ENCODE assay signal across 11 cellular contexts in genomic region chr17:30000001-30000754, GRCh38. TPM values are rescaled to one million over a fixed set of nuclear protein-coding genes. Genes with fewer than 3 reads are reported as not detected.
A peak's percentile ranks its signal among the peaks of the same experiment; 100 is the strongest.
DNase-seq lines count a peak whose midpoint lies in the region; ATAC-seq and TF ChIP-seq lines count a peak whose summit lies in the region.
"Had no signal": no experiment of that assay in that cellular context is flagged by ENCODE, and none has a peak within 500 bp of the region (broad histone marks: within the 10 kb centered on the region; RNA-seq: fewer than 3 reads in every experiment).

No MANE protein-coding gene starts in this region.

- no peaks in the 10 kb centered on the region for H3K9me2 ChIP-seq in PC-3 (replicated peaks; ENCODE audit: low read length)

- H3K27ac ChIP-seq in cardiac muscle cell = no peak overlapping the region
- H3K27ac ChIP-seq in heart right ventricle = no peak overlapping the region
- H3K27ac ChIP-seq in PC-3 (ENCODE audit: low read length) = no peak overlapping the region
- no peak overlapping the region for H3K27ac ChIP-seq in upper lobe of right lung
- H3K27ac ChIP-seq: uterus had no signal

- DNase-seq in cardiac muscle cell (ENCODE audit: low read depth in 1 of 2, low spot score in 1 of 2) (no peak), heart right ventricle (no peak), PC-3 (peak; percentile 20), fibroblast of gingiva (ENCODE audit: low read depth) (peak; percentile 22), upper lobe of right lung (no peak), GM13977 (ENCODE audit: low spot score) (no peak), NCI-H2029 treated with DMSO at 0.1 percent for 48 hours (lab: John Stamatoyannopoulos, UW) (no peak)
- DNase-seq: KG1, SHP77, uterus had no signal

- peak overlapping the region; percentile 69 for H3K4me2 ChIP-seq in PC-3 (ENCODE audit: low read length)

- intact Hi-C loops in heart right ventricle (cut with DNase I) = loop anchor here in 2 of 10 donors (10.0 kb wide), 2 partner anchors 65 to 195 kb away; partner anchors contain the start of gene SSH2 (in 1 of the 2)
- intact Hi-C loops in PC-3 (cut with micrococcal nuclease) = loop anchor here (5.0 kb wide), 1 partner anchor 68 kb away; the partner anchor contains the start of gene SSH2
- intact Hi-C loops in upper lobe of right lung (cut with DNase I) = no loop called here

- H3K79me2 ChIP-seq in PC-3 (ENCODE audit: low read length) = no peaks in the 10 kb centered on the region

- CTCF ChIA-PET in PC-3 (lab: Charles Lee) = no interaction called here

- H3K27me3 ChIP-seq in cardiac muscle cell (no peaks in the 10 kb centered on the region), heart right ventricle (no peaks in the 10 kb centered on the region), PC-3 (ENCODE audit: low read length) (no peaks in the 10 kb centered on the region), upper lobe of right lung (no peaks in the 10 kb centered on the region)
- H3K27me3 ChIP-seq: uterus had no signal

- H4K20me1 ChIP-seq in PC-3 (ENCODE audit: low read length) = no peaks in the 10 kb centered on the region

- H3K4me1 ChIP-seq in cardiac muscle cell (ENCODE audit: low read depth) = peaks cover 7% of the 10 kb centered on the region
- no peaks in the 10 kb centered on the region for H3K4me1 ChIP-seq in heart right ventricle
- peaks cover 13% of the 10 kb centered on the region for H3K4me1 ChIP-seq in PC-3 (ENCODE audit: insufficient read depth, low read length)
- H3K4me1 ChIP-seq in upper lobe of right lung = no peaks in the 10 kb centered on the region
- H3K4me1 ChIP-seq: uterus had no signal

- no peaks in the 10 kb centered on the region for H3F3A ChIP-seq in PC-3 (ENCODE audit: low read length, unreplicated experiment)

- H3K36me3 ChIP-seq in cardiac muscle cell (no peaks in the 10 kb centered on the region), heart right ventricle (no peaks in the 10 kb centered on the region), PC-3 (ENCODE audit: low read depth, low read length) (no peaks in the 10 kb centered on the region), upper lobe of right lung (no peaks in the 10 kb centered on the region)
- H3K36me3 ChIP-seq: uterus had no signal

- H3K4me3 ChIP-seq in cardiac muscle cell (no peak overlapping the region), heart right ventricle (no peak overlapping the region), PC-3 (ENCODE audit: low read length) (no peak overlapping the region), upper lobe of right lung (no peak overlapping the region)
- H3K4me3 ChIP-seq: uterus had no signal

- H2AFZ ChIP-seq in PC-3 (ENCODE audit: low read length) = no peak overlapping the region

- H3K9ac ChIP-seq in PC-3 (ENCODE audit: low read length) = no peak overlapping the region

- 68 to 75% methylated on average over 3 of the region's 3 CpGs for WGBS in heart right ventricle, 2 donors

- no peak for ATAC-seq in heart right ventricle
- ATAC-seq in PC-3 = peak; percentile 51
- no peak for ATAC-seq in upper lobe of right lung
- ATAC-seq in HG03196 (IDR thresholded peaks at IDR 0.05; ENCODE audit: unreplicated experiment) = no peak

- no TSS peak for BruUV-seq in PC-3 (replicated peaks; lab: Mats Ljungman, UMichigan)

- peak; percentile 6 for TF ChIP-seq CTCF in cardiac muscle cell (IDR thresholded peaks at IDR 0.05; ENCODE audit: low read depth, low read length)
- TF ChIP-seq CTCF in heart right ventricle (IDR thresholded peaks at IDR 0.05) = peak in 1 of 9 donors; percentile 6
- peak; percentile 37 for TF ChIP-seq CTCF in PC-3 (conservative IDR thresholded peaks at IDR 0.05; ENCODE audit: low read depth, low read length)
- TF ChIP-seq CTCF in upper lobe of right lung (IDR thresholded peaks at IDR 0.05) = peak; percentile 8
- no peak for TF ChIP-seq CTCF in GM13977 (IDR thresholded peaks at IDR 0.05; ENCODE audit: extremely low read depth, insufficient read depth, missing control alignments)

- in situ Hi-C loops in GM13977 (cut with MboI; ENCODE audit: low pct_unique_long_range_greater_than_20kb, low sequenced_read_pairs, unreplicated experiment) = no loop called here

- POLR2A ChIA-PET in PC-3 (lab: Charles Lee; ENCODE audit: unreplicated experiment) = no interaction called here

- H3K9me3 ChIP-seq in cardiac muscle cell (ENCODE audit: low read depth) (no peaks in the 10 kb centered on the region), heart right ventricle (no peaks in the 10 kb centered on the region), PC-3 (ENCODE audit: low read length) (no peaks in the 10 kb centered on the region), upper lobe of right lung (no peaks in the 10 kb centered on the region)
- H3K9me3 ChIP-seq: uterus had no signal

RNA-seq across cellular contexts. Expression of gene EFCAB5, which starts 58.7 kb away (rescaled TPM):
- total RNA-seq in cardiac muscle cell = 0.12 and 0.88 TPM in 2 replicates
- 1.2 and 1.5 TPM in 2 replicates for polyA plus RNA-seq in cardiac muscle cell
- total RNA-seq in heart right ventricle = under 1 TPM in 2 of 10 donors, not detected in 8; 0.23 to 0.52 TPM
- under 1 TPM; 0.06 to 0.07 TPM for polyA plus RNA-seq in heart right ventricle
- 0.07 TPM in 1 of 2 replicates, not detected in the other for total RNA-seq in PC-3 (2014; rRNA removed)
- total RNA-seq in upper lobe of right lung = 1.1 TPM

Comparison
In these comparisons a context has a peak if more than half of its experiments do, and no peak if none do; other contexts are left out.
1. DNase-seq: peak in PC-3 (single experiment) and fibroblast of gingiva (single experiment); none in cardiac muscle cell (0 of 2), heart right ventricle (0 of 2), upper lobe of right lung (single experiment), GM13977 (single experiment) and NCI-H2029 treated with DMSO at 0.1 percent for 48 hours (single experiment).